17 cellular contexts compared by ENCODE assay signal in the genomic region with DNA sequence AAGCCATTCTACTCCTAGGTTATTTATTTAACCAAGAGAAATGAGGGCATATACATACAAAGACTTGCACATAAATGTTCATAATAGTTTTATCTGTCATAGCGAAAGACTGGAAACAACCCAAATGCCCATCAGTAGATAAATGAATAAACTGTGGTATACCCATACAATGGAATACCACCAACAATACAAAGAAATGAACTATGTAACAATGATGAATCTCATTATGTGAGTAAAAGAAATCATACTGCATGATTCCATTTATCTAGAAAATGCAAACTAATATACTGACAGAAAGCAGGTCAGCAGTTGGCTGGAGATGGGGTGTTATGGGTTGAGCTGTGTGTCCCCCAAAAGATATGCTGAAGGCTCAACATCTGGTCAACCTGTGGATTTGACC. TPM values are rescaled to one million over a fixed set of nuclear protein-coding genes. Genes with fewer than 3 reads are reported as not detected.
DNase-seq lines count a peak whose midpoint lies in the region; ATAC-seq and TF ChIP-seq lines count a peak whose summit lies in the region.
"Had no signal": no experiment of that assay in that cellular context is flagged by ENCODE, and none has a peak within 500 bp of the region (broad histone marks: within the 10 kb centered on the region; RNA-seq: fewer than 3 reads in every experiment).

No MANE protein-coding gene starts in this region.

- no peaks in the 10 kb centered on the region for H3K9me3 ChIP-seq in ascending aorta

- intact Hi-C loops in activated CD4-positive, alpha-beta T cell treated with anti-CD3 and anti-CD28 coated beads for 36 hours (cut with DNase I, micrococcal nuclease): no loop called here
- intact Hi-C loops in ascending aorta (cut with DNase I): no loop called here

- TF ChIP-seq CTCF in ascending aorta (IDR thresholded peaks at IDR 0.05): no peak

- no peak overlapping the region for H3K4me3 ChIP-seq in ascending aorta

- no peaks in the 10 kb centered on the region for H3K27me3 Mint-ChIP-seq in activated CD4-positive, alpha-beta T cell treated with anti-CD3 and anti-CD28 coated beads for 36 hours
- no peaks in the 10 kb centered on the region for H3K27me3 Mint-ChIP-seq in activated naive CD8-positive, alpha-beta T cell
- no peaks in the 10 kb centered on the region for H3K27me3 Mint-ChIP-seq in activated naive CD8-positive, alpha-beta T cell treated with anti-CD3 and anti-CD28 coated beads, Interleukin-2, amount 50 U/mL, for 24 hours
- no peaks in the 10 kb centered on the region for H3K27me3 Mint-ChIP-seq in memory B cell

- peak; percentile 55 for ATAC-seq in activated CD4-positive, alpha-beta T cell treated with anti-CD3 and anti-CD28 coated beads for 36 hours
- ATAC-seq in activated naive CD8-positive, alpha-beta T cell treated with anti-CD3 and anti-CD28 coated beads, Interleukin-2, amount 50 U/mL, for 24 hours: no peak
- ATAC-seq in memory B cell (ENCODE audit: low read depth): no peak
- ATAC-seq in stimulated activated effector memory CD8-positive, alpha-beta T cell treated with anti-CD3 and anti-CD28 coated beads, Interleukin-12 subunit alpha, Interleukin-12 subunit beta, amount 100 ng/mL, for 72 hours: peak; percentile 94
- ATAC-seq: HepG2 had no signal

- POLR2A ChIA-PET in activated CD4-positive, alpha-beta T cell treated with anti-CD3 and anti-CD28 coated beads for 36 hours (lab: Charles Lee): no interaction called here

- H3K36me3 ChIP-seq in ascending aorta: peaks cover 39 to 50% of the 10 kb centered on the region in 2 donors

- no peaks in the 10 kb centered on the region for H3K9me3 Mint-ChIP-seq in activated CD4-positive, alpha-beta T cell treated with anti-CD3 and anti-CD28 coated beads for 36 hours (ENCODE audit: low read depth)
- H3K9me3 Mint-ChIP-seq in activated naive CD8-positive, alpha-beta T cell (ENCODE audit: low read depth): no peaks in the 10 kb centered on the region
- H3K9me3 Mint-ChIP-seq in activated naive CD8-positive, alpha-beta T cell treated with anti-CD3 and anti-CD28 coated beads, Interleukin-2, amount 50 U/mL, for 24 hours: no peaks in the 10 kb centered on the region
- H3K9me3 Mint-ChIP-seq in memory B cell: no peaks in the 10 kb centered on the region
- no peaks in the 10 kb centered on the region for H3K9me3 Mint-ChIP-seq in stimulated activated effector memory CD8-positive, alpha-beta T cell treated with anti-CD3 and anti-CD28 coated beads, Interleukin-12 subunit alpha, Interleukin-12 subunit beta, amount 100 ng/mL, for 72 hours

- no peaks in the 10 kb centered on the region for H3K27me3 ChIP-seq in ascending aorta

- CTCF ChIA-PET in activated CD4-positive, alpha-beta T cell treated with anti-CD3 and anti-CD28 coated beads for 36 hours (lab: Charles Lee): interaction anchor here (0.7 to 1.2 kb wide), 4 partner anchors 8 to 85 kb away, joined by 3 to 6 read pairs (median 4); no protein-coding TSS in a partner anchor

- H3K36me3 Mint-ChIP-seq in activated CD4-positive, alpha-beta T cell treated with anti-CD3 and anti-CD28 coated beads for 36 hours (ENCODE audit: low read depth): peaks cover 14% of the 10 kb centered on the region
- peaks cover 2% of the 10 kb centered on the region for H3K36me3 Mint-ChIP-seq in activated naive CD8-positive, alpha-beta T cell
- H3K36me3 Mint-ChIP-seq in activated naive CD8-positive, alpha-beta T cell treated with anti-CD3 and anti-CD28 coated beads, Interleukin-2, amount 50 U/mL, for 24 hours (ENCODE audit: low read depth): peaks cover 8% of the 10 kb centered on the region
- H3K36me3 Mint-ChIP-seq in memory B cell: peaks cover 14% of the 10 kb centered on the region
- H3K36me3 Mint-ChIP-seq in stimulated activated effector memory CD8-positive, alpha-beta T cell treated with anti-CD3 and anti-CD28 coated beads, Interleukin-12 subunit alpha, Interleukin-12 subunit beta, amount 100 ng/mL, for 72 hours: peaks cover 80% of the 10 kb centered on the region

- peaks cover 8% of the 10 kb centered on the region for H3K4me1 Mint-ChIP-seq in activated CD4-positive, alpha-beta T cell treated with anti-CD3 and anti-CD28 coated beads for 36 hours
- H3K4me1 Mint-ChIP-seq in activated naive CD8-positive, alpha-beta T cell (ENCODE audit: low read depth): no peaks in the 10 kb centered on the region
- H3K4me1 Mint-ChIP-seq in activated naive CD8-positive, alpha-beta T cell treated with anti-CD3 and anti-CD28 coated beads, Interleukin-2, amount 50 U/mL, for 24 hours: peaks cover 2% of the 10 kb centered on the region
- no peaks in the 10 kb centered on the region for H3K4me1 Mint-ChIP-seq in memory B cell
- H3K4me1 Mint-ChIP-seq in stimulated activated effector memory CD8-positive, alpha-beta T cell treated with anti-CD3 and anti-CD28 coated beads, Interleukin-12 subunit alpha, Interleukin-12 subunit beta, amount 100 ng/mL, for 72 hours: peaks cover 12% of the 10 kb centered on the region

- no peaks in the 10 kb centered on the region for H3K4me1 ChIP-seq in ascending aorta

- no peak overlapping the region for H3K27ac ChIP-seq in ascending aorta
- H3K27ac ChIP-seq: 22Rv1, KMS-11 had no signal

- no peak for DNase-seq in activated CD4-positive, alpha-beta T cell treated with anti-CD3 and anti-CD28 coated beads for 36 hours
- DNase-seq in activated CD4-positive, alpha-beta T cell treated with anti-CD3 and anti-CD28 coated beads for 4 hours: no peak
- DNase-seq in activated naive CD8-positive, alpha-beta T cell treated with anti-CD3 and anti-CD28 coated beads, Interleukin-2, amount 50 U/mL, for 24 hours: no peak
- DNase-seq in memory B cell (ENCODE audit: low spot score in 2 of 2): no peak
- DNase-seq in stimulated activated effector memory CD8-positive, alpha-beta T cell treated with anti-CD3 and anti-CD28 coated beads, Interleukin-12 subunit alpha, Interleukin-12 subunit beta, amount 100 ng/mL, for 72 hours (ENCODE audit: low spot score in 2 of 2): no peak
- no peak for DNase-seq in ascending aorta (ENCODE audit: low spot score in 2 of 2)
- DNase-seq in GOT3 (lab: John Stamatoyannopoulos, UW): no peak
- DNase-seq: DND-41, NCI-H1436, NCI-H2029 treated with DMSO at 0.1 percent for 48 hours, NCI-H2171 treated with DMSO at 0.1 percent for 48 hours, NCI-H446 treated with DMSO at 0.1 percent for 48 hours, OCI-M1 had no signal

- peak overlapping the region; percentile 5 for H3K27ac Mint-ChIP-seq in activated CD4-positive, alpha-beta T cell treated with anti-CD3 and anti-CD28 coated beads for 36 hours
- peak overlapping the region; percentile 43 for H3K27ac Mint-ChIP-seq in activated naive CD8-positive, alpha-beta T cell
- H3K27ac Mint-ChIP-seq in activated naive CD8-positive, alpha-beta T cell treated with anti-CD3 and anti-CD28 coated beads, Interleukin-2, amount 50 U/mL, for 24 hours: no peak overlapping the region
- peak overlapping the region; percentile 29 for H3K27ac Mint-ChIP-seq in memory B cell
- H3K27ac Mint-ChIP-seq in stimulated activated effector memory CD8-positive, alpha-beta T cell treated with anti-CD3 and anti-CD28 coated beads, Interleukin-12 subunit alpha, Interleukin-12 subunit beta, amount 100 ng/mL, for 72 hours: peak overlapping the region; percentile 78

- H3K4me3 Mint-ChIP-seq in activated CD4-positive, alpha-beta T cell treated with anti-CD3 and anti-CD28 coated beads for 36 hours: no peak overlapping the region
- no peak overlapping the region for H3K4me3 Mint-ChIP-seq in activated naive CD8-positive, alpha-beta T cell
- H3K4me3 Mint-ChIP-seq in activated naive CD8-positive, alpha-beta T cell treated with anti-CD3 and anti-CD28 coated beads, Interleukin-2, amount 50 U/mL, for 24 hours: no peak overlapping the region
- H3K4me3 Mint-ChIP-seq in memory B cell: no peak overlapping the region
- peak overlapping the region; percentile 5 for H3K4me3 Mint-ChIP-seq in stimulated activated effector memory CD8-positive, alpha-beta T cell treated with anti-CD3 and anti-CD28 coated beads, Interleukin-12 subunit alpha, Interleukin-12 subunit beta, amount 100 ng/mL, for 72 hours

RNA-seq across cellular contexts. Expression of gene CEP95, which starts 57.3 kb away (rescaled TPM):
- 10 to 100 TPM; 40.5 to 42.8 TPM for total RNA-seq in activated CD4-positive, alpha-beta T cell treated with anti-CD3 and anti-CD28 coated beads for 36 hours
- 6.9 TPM for total RNA-seq in ascending aorta

RNA-seq across cellular contexts. Expression of gene DDX5, which starts 58.0 kb away (rescaled TPM):
- 100 to 1,000 TPM; 575 TPM for total RNA-seq in activated CD4-positive, alpha-beta T cell treated with anti-CD3 and anti-CD28 coated beads for 36 hours
- total RNA-seq in ascending aorta: 564 TPM

Comparison
In these comparisons a context has a peak if more than half of its experiments do, and no peak if none do; other contexts are left out.
1. ATAC-seq: peak in activated CD4-positive, alpha-beta T cell treated with anti-CD3 and anti-CD28 coated beads for 36 hours (single experiment) and stimulated activated effector memory CD8-positive, alpha-beta T cell treated with anti-CD3 and anti-CD28 coated beads, Interleukin-12 subunit alpha, Interleukin-12 subunit beta, amount 100 ng/mL, for 72 hours (single experiment); none in activated naive CD8-positive, alpha-beta T cell treated with anti-CD3 and anti-CD28 coated beads, Interleukin-2, amount 50 U/mL, for 24 hours (single experiment) and memory B cell (single experiment).